ENCODE assay signal across 10 cellular contexts in the genomic region with DNA sequence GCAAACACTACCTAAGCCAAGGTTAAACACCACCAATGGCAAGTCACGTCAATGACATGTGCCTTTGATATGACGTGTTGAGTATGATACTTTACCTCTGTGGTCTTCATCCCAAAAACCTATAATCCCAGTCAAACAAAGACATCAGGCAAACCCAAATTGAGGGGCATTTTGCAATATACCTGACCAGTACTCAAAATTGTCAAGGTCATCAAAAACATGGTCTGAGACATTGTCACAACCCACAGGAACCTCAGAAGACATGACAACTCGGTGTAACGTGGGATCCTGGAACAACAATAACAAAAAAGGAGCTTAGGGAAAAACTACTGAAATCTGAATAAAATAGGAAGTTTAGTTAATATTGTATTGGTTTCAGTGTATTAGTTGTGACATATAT. TPM values are rescaled to one million over a fixed set of nuclear protein-coding genes. Genes with fewer than 3 reads are reported as not detected.
"Had no signal": no experiment of that assay in that cellular context is flagged by ENCODE, and none has a peak within 500 bp of the region (broad histone marks: within the 10 kb centered on the region; RNA-seq: fewer than 3 reads in every experiment).

No MANE protein-coding gene starts in this region.

- H3K27ac ChIP-seq: KMS-11 had no signal

- H3K9ac ChIP-seq: KMS-11 had no signal

- H3K9me3 Mint-ChIP-seq: GM23338, H9 had no signal

- DNase-seq: H9, HCEC 1CT, Karpas-422, KBM-7 had no signal

- H3K27ac Mint-ChIP-seq: GM23338, H9 had no signal

- H3K4me3 ChIP-seq: GM23338 had no signal

- FAIRE-seq: H1, H54, HTR-8/SVneo had no signal

- ATAC-seq: GM23338 had no signal

- H2AFZ ChIP-seq: GM23338 had no signal

- H3K4me3 Mint-ChIP-seq: GM23338, H9 had no signal

- H3K4me2 ChIP-seq: GM23338, KMS-11 had no signal

RNA-seq across cellular contexts. Expression of gene FAM237B, which starts 7.2 kb away (rescaled TPM):
- total RNA-seq: H1, H9, HT-29 had no signal
- polyA plus RNA-seq: H1 had no signal
